13 cellular contexts compared by ENCODE assay signal in genomic region chr19:45368737-45369340, GRCh38. TPM values are rescaled to one million over a fixed set of nuclear protein-coding genes. Genes with fewer than 3 reads are reported as not detected.
DNase-seq lines count a peak whose midpoint lies in the region; ATAC-seq, FAIRE-seq and TF ChIP-seq lines count a peak whose summit lies in the region.
"Had no signal": no experiment of that assay in that cellular context is flagged by ENCODE, and none has a peak within 500 bp of the region (broad histone marks: within the 10 kb centered on the region; RNA-seq: fewer than 3 reads in every experiment).

No MANE protein-coding gene starts in this region.

- no peak overlapping the region for H3K27ac ChIP-seq in keratinocyte (ENCODE audit: control insufficient read depth, insufficient read depth, low read length)
- H3K27ac ChIP-seq in testis, result no peak overlapping the region
- H3K27ac ChIP-seq: prostate gland had no signal

- H3K9ac ChIP-seq in keratinocyte (ENCODE audit: control insufficient read depth, extremely low read depth, insufficient read depth, low read length), result no peak overlapping the region

- no peaks in the 10 kb centered on the region for H3K9me1 ChIP-seq in keratinocyte (ENCODE audit: control insufficient read depth, extremely low read depth, insufficient read depth, low read length)

- no peaks in the 10 kb centered on the region for H4K20me1 ChIP-seq in keratinocyte (ENCODE audit: control insufficient read depth, extremely low read depth, insufficient read depth, low read length)

- H3K27me3 ChIP-seq in keratinocyte (ENCODE audit: control insufficient read depth, extremely low read depth, insufficient read depth, low read length) (no peaks in the 10 kb centered on the region), testis (no peaks in the 10 kb centered on the region)

- peaks cover 14% of the 10 kb centered on the region for H3K79me2 ChIP-seq in keratinocyte (ENCODE audit: control insufficient read depth, insufficient read depth, low read length)

- intact Hi-C loops in activated B cell treated with CpG ODN at 0.5 μM for 24 hours (cut with micrococcal nuclease), result no loop called here
- intact Hi-C loops in testis (cut with DNase I; ENCODE audit: low total_unique reads), result no loop called here

- no peaks in the 10 kb centered on the region for H3K36me3 Mint-ChIP-seq in activated B cell treated with CpG ODN at 0.5 μM for 24 hours (ENCODE audit: low read depth)

- FAIRE-seq in keratinocyte (lab: Jason Lieb, UNC), result no peak
- FAIRE-seq: endometrium, GM19239 had no signal

- dilution Hi-C loops in keratinocyte (cut with MboI; ENCODE audit: extremely low pct_ligation_motif_present, low sequenced_read_pairs), result no loop called here

- peaks cover 14% of the 10 kb centered on the region for H3K4me1 Mint-ChIP-seq in activated B cell treated with CpG ODN at 0.5 μM for 24 hours

- H3K9me3 ChIP-seq in keratinocyte (ENCODE audit: control insufficient read depth, low read depth, low read length) (no peaks in the 10 kb centered on the region), testis (no peaks in the 10 kb centered on the region)
- H3K9me3 ChIP-seq: prostate gland had no signal

- H3K27ac Mint-ChIP-seq in activated B cell treated with CpG ODN at 0.5 μM for 24 hours, result no peak overlapping the region

- peak overlapping the region; percentile 85 for H3K4me2 ChIP-seq in keratinocyte (ENCODE audit: control insufficient read depth, extremely low read depth, insufficient read depth, low read depth, low read length)

- WGBS in testis, 2 donors, result 91 to 96% methylated on average over 5 to 11 of the region's 11 CpGs

- peak overlapping the region; percentile 50 for H3K4me3 Mint-ChIP-seq in activated B cell treated with CpG ODN at 0.5 μM for 24 hours

- no peak overlapping the region for H2AFZ ChIP-seq in keratinocyte (ENCODE audit: control insufficient read depth, low read length)

- ATAC-seq in activated B cell treated with CpG ODN at 0.5 μM for 24 hours (ENCODE audit: low read depth) (no peak), HG02973 (IDR thresholded peaks at IDR 0.05; ENCODE audit: unreplicated experiment) (no peak), GM21367 (IDR thresholded peaks at IDR 0.05; ENCODE audit: unreplicated experiment) (no peak), GM18505 (IDR thresholded peaks at IDR 0.05; ENCODE audit: unreplicated experiment) (no peak)

- no peaks in the 10 kb centered on the region for H3K9me3 Mint-ChIP-seq in activated B cell treated with CpG ODN at 0.5 μM for 24 hours

- DNase-seq in AG10803 (ENCODE audit: low read depth), result no peak
- peak; percentile 24 for DNase-seq in EL
- no peak for DNase-seq in activated B cell treated with CpG ODN at 0.5 μM for 24 hours
- DNase-seq in keratinocyte (ENCODE audit: low read depth, low spot score), result no peak
- DNase-seq in testis, result no peak
- DNase-seq: activated effector memory CD4-positive, alpha-beta T cell treated with Interleukin-2 at 50 U/mL for 16 hours; SW 1271 had no signal

- H3K27me3 Mint-ChIP-seq in activated B cell treated with CpG ODN at 0.5 μM for 24 hours, result no peaks in the 10 kb centered on the region

- TF ChIP-seq POLR2A in testis (IDR thresholded peaks at IDR 0.05) (no peak), GM18505 (IDR thresholded peaks at IDR 0.05; ENCODE audit: borderline replicate concordance, extremely low read depth, insufficient read depth, insufficient read length) (no peak)

- H3K4me1 ChIP-seq in keratinocyte (ENCODE audit: control insufficient read depth, extremely low read depth, insufficient read depth, low read length) (peaks cover 15% of the 10 kb centered on the region), testis (peaks cover 6% of the 10 kb centered on the region)
- H3K4me1 ChIP-seq: prostate gland had no signal

- peak overlapping the region; percentile 12; the same call in 1 of the 2 replicates for H3K4me3 ChIP-seq in AG10803 (ENCODE audit: low read length)
- H3K4me3 ChIP-seq in keratinocyte (ENCODE audit: control insufficient read depth in 2 of 3, extremely low read depth in 1 of 3, insufficient read depth in 2 of 3, low read depth in 1 of 3, low read length in 3 of 3), result peak overlapping the region in 1 of 3 experiments; percentile 27
- no peak overlapping the region for H3K4me3 ChIP-seq in testis
- H3K4me3 ChIP-seq: prostate gland had no signal

- POLR2A ChIA-PET in activated B cell treated with CpG ODN at 0.5 μM for 24 hours (lab: Charles Lee), result interaction anchor here (0.5 kb wide), 1 partner anchor 1731 kb away, joined by 6 read pairs; no protein-coding TSS in a partner anchor

- H3K36me3 ChIP-seq in keratinocyte (ENCODE audit: control insufficient read depth in 2 of 2, extremely low read depth in 1 of 2, insufficient read depth in 2 of 2, low read length in 2 of 2), result peaks cover 9 to 14% of the 10 kb centered on the region in 2 experiments
- H3K36me3 ChIP-seq in testis (ENCODE audit: low read depth, missing control alignments), result no peaks in the 10 kb centered on the region
- H3K36me3 ChIP-seq: prostate gland had no signal

- no peak for TF ChIP-seq CTCF in AG10803 (conservative IDR thresholded peaks at IDR 0.05; ENCODE audit: low read length)
- TF ChIP-seq CTCF in activated B cell treated with CpG ODN at 0.5 μM for 24 hours (IDR thresholded peaks at IDR 0.05), result no peak
- no peak for TF ChIP-seq CTCF in keratinocyte (optimal IDR thresholded peaks at IDR 0.05 in 1 of 3, IDR thresholded peaks at IDR 0.05 in 1 of 3, conservative IDR thresholded peaks at IDR 0.05 in 1 of 3; ENCODE audit: extremely low read depth in 1 of 3, insufficient read depth in 2 of 3, low read length in 3 of 3)
- TF ChIP-seq CTCF in testis (IDR thresholded peaks at IDR 0.05), result no peak

- CTCF ChIA-PET in activated B cell treated with CpG ODN at 0.5 μM for 24 hours (lab: Charles Lee), result no interaction called here

RNA-seq across cellular contexts. Expression of gene ERCC2, which starts 1.5 kb away (rescaled TPM):
- total RNA-seq in activated B cell treated with CpG ODN at 0.5 μM for 24 hours (29.8 and 31.5 TPM in 2 replicates), testis (10 to 100 TPM; 46.4 to 49.8 TPM)
- polyA plus RNA-seq in keratinocyte (24.7 to 34.4 TPM (median 27.6 TPM) in 3 replicates), testis (ENCODE audit: insufficient read depth, low read depth, low replicate concordance) (37.5 TPM)
- 2.9 TPM for polyA plus RNA-seq in keratinocyte (2011; ENCODE audit: low read depth)
- 24.4 and 26.6 TPM in 2 replicates for polyA plus RNA-seq in keratinocyte (2011; cell fraction: cytosol; rRNA removed)
- polyA plus RNA-seq in keratinocyte (2011; cell fraction: nucleus; rRNA removed), result 51.5 and 59.4 TPM in 2 replicates
- 7.5 and 32.9 TPM in 2 replicates for polyA plus RNA-seq in keratinocyte (2012; ENCODE audit: low replicate concordance)
- 34.5 to 96.1 TPM (median 45.2 TPM) in 3 replicates for polyA minus RNA-seq in keratinocyte
- 29.7 TPM for polyA minus RNA-seq in keratinocyte (2011; cell fraction: cytosol; rRNA and poly(A)+ RNA removed)
- polyA minus RNA-seq in keratinocyte (2011; cell fraction: nucleus; rRNA and poly(A)+ RNA removed), result 21.5 and 25.8 TPM in 2 replicates

RNA-seq across cellular contexts. Expression of gene KLC3, which starts 28.3 kb away (rescaled TPM):
- total RNA-seq in activated B cell treated with CpG ODN at 0.5 μM for 24 hours, result not detected in 2 replicates
- 14.7 to 27.9 TPM (median 15.3 TPM) in 3 replicates for polyA plus RNA-seq in keratinocyte
- polyA plus RNA-seq in keratinocyte (2011; ENCODE audit: low read depth), result 59.9 TPM
- 7.2 and 22.3 TPM in 2 replicates for polyA plus RNA-seq in keratinocyte (2011; cell fraction: cytosol; rRNA removed)
- polyA plus RNA-seq in keratinocyte (2011; cell fraction: nucleus; rRNA removed), result 12.1 and 18.4 TPM in 2 replicates
- 35.8 and 57.4 TPM in 2 replicates for polyA plus RNA-seq in keratinocyte (2012; ENCODE audit: low replicate concordance)
- polyA minus RNA-seq in keratinocyte, result 6.2 to 11.3 TPM (median 10.3 TPM) in 3 replicates
- 31.7 TPM for polyA minus RNA-seq in keratinocyte (2011; cell fraction: cytosol; rRNA and poly(A)+ RNA removed)
- polyA minus RNA-seq in keratinocyte (2011; cell fraction: nucleus; rRNA and poly(A)+ RNA removed), result 7.8 and 10.4 TPM in 2 replicates
- 10 to 100 TPM in 1 of 2 donors, 1 to 10 TPM in 1; 5.9 to 13.7 TPM for total RNA-seq in testis
- polyA plus RNA-seq in testis (ENCODE audit: insufficient read depth, low read depth, low replicate concordance), result 6.4 TPM

RNA-seq across cellular contexts. Expression of gene PPP1R13L, which starts 36.0 kb away (rescaled TPM):
- total RNA-seq in activated B cell treated with CpG ODN at 0.5 μM for 24 hours (4.0 and 5.1 TPM in 2 replicates), testis (10 to 100 TPM in 1 of 2 donors, 1 to 10 TPM in 1; 9.7 to 12.2 TPM)
- polyA plus RNA-seq in keratinocyte (31.2 to 94.8 TPM (median 38.3 TPM) in 3 replicates), testis (ENCODE audit: insufficient read depth, low read depth, low replicate concordance) (13.3 TPM)
- polyA plus RNA-seq in keratinocyte (2011; ENCODE audit: low read depth), result 90.7 TPM
- polyA plus RNA-seq in keratinocyte (2011; cell fraction: cytosol; rRNA removed), result 63.8 and 111 TPM in 2 replicates
- polyA plus RNA-seq in keratinocyte (2011; cell fraction: nucleus; rRNA removed), result 184 and 244 TPM in 2 replicates
- polyA plus RNA-seq in keratinocyte (2012; ENCODE audit: low replicate concordance), result 205 and 317 TPM in 2 replicates
- polyA minus RNA-seq in keratinocyte, result 45.6 to 117 TPM (median 49.2 TPM) in 3 replicates
- polyA minus RNA-seq in keratinocyte (2011; cell fraction: cytosol; rRNA and poly(A)+ RNA removed), result 168 TPM
- 82.1 and 99.1 TPM in 2 replicates for polyA minus RNA-seq in keratinocyte (2011; cell fraction: nucleus; rRNA and poly(A)+ RNA removed)

RNA-seq across cellular contexts. Expression of gene POLR1G, which starts 37.6 kb away (rescaled TPM):
- 6.7 and 6.8 TPM in 2 replicates for total RNA-seq in activated B cell treated with CpG ODN at 0.5 μM for 24 hours
- 8.0 to 16.8 TPM (median 9.8 TPM) in 3 replicates for polyA plus RNA-seq in keratinocyte
- 7.1 TPM for polyA plus RNA-seq in keratinocyte (2011; ENCODE audit: low read depth)
- 5.9 and 10.6 TPM in 2 replicates for polyA plus RNA-seq in keratinocyte (2011; cell fraction: cytosol; rRNA removed)
- polyA plus RNA-seq in keratinocyte (2011; cell fraction: nucleus; rRNA removed), result 9.5 and 11.2 TPM in 2 replicates
- 5.5 and 14.5 TPM in 2 replicates for polyA plus RNA-seq in keratinocyte (2012; ENCODE audit: low replicate concordance)
- 2.8 to 8.4 TPM (median 2.9 TPM) in 3 replicates for polyA minus RNA-seq in keratinocyte
- 8.4 TPM for polyA minus RNA-seq in keratinocyte (2011; cell fraction: cytosol; rRNA and poly(A)+ RNA removed)
- 5.2 and 5.7 TPM in 2 replicates for polyA minus RNA-seq in keratinocyte (2011; cell fraction: nucleus; rRNA and poly(A)+ RNA removed)
- total RNA-seq in testis, result 10 to 100 TPM; 10.2 to 12.1 TPM
- polyA plus RNA-seq in testis (ENCODE audit: insufficient read depth, low read depth, low replicate concordance), result 5.8 TPM

RNA-seq across cellular contexts. Expression of gene CKM, which starts 46.2 kb away (rescaled TPM):
- total RNA-seq in activated B cell treated with CpG ODN at 0.5 μM for 24 hours (not detected in 2 replicates), testis (10 to 100 TPM; 16.5 to 22.4 TPM)
- polyA plus RNA-seq in keratinocyte (0.03 TPM in 1 of 3 replicates, not detected in the others), testis (ENCODE audit: insufficient read depth, low read depth, low replicate concordance) (61.1 TPM)
- polyA plus RNA-seq in keratinocyte (2011; ENCODE audit: low read depth), result not detected
- polyA plus RNA-seq in keratinocyte (2011; cell fraction: cytosol; rRNA removed), result not detected in 2 replicates
- polyA plus RNA-seq in keratinocyte (2011; cell fraction: nucleus; rRNA removed), result not detected in 2 replicates
- polyA plus RNA-seq in keratinocyte (2012; ENCODE audit: low replicate concordance), result 0.21 TPM in 1 of 2 replicates, not detected in the other
- polyA minus RNA-seq in keratinocyte, result not detected in 3 replicates
- not detected for polyA minus RNA-seq in keratinocyte (2011; cell fraction: cytosol; rRNA and poly(A)+ RNA removed)
- polyA minus RNA-seq in keratinocyte (2011; cell fraction: nucleus; rRNA and poly(A)+ RNA removed), result not detected in 2 replicates
